Comparison of ENCODE assay signal across 14 cellular contexts in genomic region chr15:77027111-77027696, GRCh38. TPM values are rescaled to one million over a fixed set of nuclear protein-coding genes. Genes with fewer than 3 reads are reported as not detected.
DNase-seq lines count a peak whose midpoint lies in the region; ATAC-seq and TF ChIP-seq lines count a peak whose summit lies in the region.
"Had no signal": no experiment of that assay in that cellular context is flagged by ENCODE, and none has a peak within 500 bp of the region (broad histone marks: within the 10 kb centered on the region; RNA-seq: fewer than 3 reads in every experiment).

No MANE protein-coding gene starts in this region.

- no peaks in the 10 kb centered on the region for H3K9me3 Mint-ChIP-seq in activated T-cell treated with anti-CD3 and anti-CD28 coated beads, Interleukin-2, amount 50 U/mL, for 72 hours
- H3K9me3 Mint-ChIP-seq in MCF 10A (ENCODE audit: unreplicated experiment) = no peaks in the 10 kb centered on the region

- POLR2A ChIA-PET in MCF 10A (lab: Yijun Ruan, JAX) = no interaction called here

- TF ChIP-seq EP300 in suprapubic skin (IDR thresholded peaks at IDR 0.05) = no peak

- no peak overlapping the region for H2AFZ ChIP-seq in Karpas-422 (ENCODE audit: low read length)

- no peak overlapping the region for H3K9ac ChIP-seq in Karpas-422 (ENCODE audit: low read length)

- no peak overlapping the region for H3K4me2 ChIP-seq in Karpas-422 (ENCODE audit: low read depth, low read length, poor library complexity, severe bottlenecking)

- no peak for TF ChIP-seq POLR2A in heart left ventricle (IDR thresholded peaks at IDR 0.05)
- TF ChIP-seq POLR2A in suprapubic skin (IDR thresholded peaks at IDR 0.05) = no peak

- H3K4me1 Mint-ChIP-seq in activated T-cell treated with anti-CD3 and anti-CD28 coated beads, Interleukin-2, amount 50 U/mL, for 72 hours (ENCODE audit: low read depth) = peaks cover 22% of the 10 kb centered on the region
- peaks cover 3% of the 10 kb centered on the region for H3K4me1 Mint-ChIP-seq in MCF 10A (ENCODE audit: insufficient read depth, unreplicated experiment)

- intact Hi-C loops in heart left ventricle (cut with DNase I) (loop anchor here in 5 of 10 donors (10.0 kb wide), 1 partner anchor 518 kb away; no protein-coding TSS in a partner anchor), Right ventricle myocardium superior (cut with DNase I) (no loop called here), left lung (cut with DNase I) (no loop called here), MCF 10A (cut with micrococcal nuclease) (loop anchor here (10.0 kb wide), 1 partner anchor 122 kb away; the partner anchor contains the start of gene SCAPER)

- peaks cover 9 to 15% of the 10 kb centered on the region in 2 donors for H3K36me3 Mint-ChIP-seq in activated T-cell treated with anti-CD3 and anti-CD28 coated beads, Interleukin-2, amount 50 U/mL, for 72 hours (ENCODE audit: insufficient read depth in 2 of 2)
- no peaks in the 10 kb centered on the region for H3K36me3 Mint-ChIP-seq in MCF 10A (ENCODE audit: insufficient read depth, unreplicated experiment)

- no peaks in the 10 kb centered on the region for H3K79me2 ChIP-seq in Karpas-422 (ENCODE audit: low read length)

- no peak overlapping the region for H3K27ac ChIP-seq in heart left ventricle
- H3K27ac ChIP-seq in left lung = no peak overlapping the region
- no peak overlapping the region for H3K27ac ChIP-seq in suprapubic skin
- no peak overlapping the region for H3K27ac ChIP-seq in Karpas-422 (ENCODE audit: low read length)

- H3K4me3 Mint-ChIP-seq in activated T-cell treated with anti-CD3 and anti-CD28 coated beads, Interleukin-2, amount 50 U/mL, for 72 hours = no peak overlapping the region
- no peak overlapping the region for H3K4me3 Mint-ChIP-seq in MCF 10A (ENCODE audit: unreplicated experiment)
- H3K4me3 Mint-ChIP-seq: B cell had no signal

- H3K27me3 ChIP-seq in heart left ventricle = peaks cover 0 to 7% (median 0%) of the 10 kb centered on the region in 9 donors
- H3K27me3 ChIP-seq in left lung = peaks cover 0 to 7% of the 10 kb centered on the region in 2 donors
- H3K27me3 ChIP-seq in suprapubic skin = no peaks in the 10 kb centered on the region
- no peaks in the 10 kb centered on the region for H3K27me3 ChIP-seq in Karpas-422 (ENCODE audit: low read length)
- H3K27me3 ChIP-seq: MG63 had no signal

- ATAC-seq in heart left ventricle = no peak
- no peak for ATAC-seq in Right ventricle myocardium superior (ENCODE audit: poor library complexity)
- no peak for ATAC-seq in activated T-cell treated with anti-CD3 and anti-CD28 coated beads, Interleukin-2, amount 50 U/mL, for 72 hours (replicated peaks in 1 of 2)
- ATAC-seq in left lung = no peak

- H3K4me1 ChIP-seq in heart left ventricle = peaks cover 0 to 20% (median 8%) of the 10 kb centered on the region in 12 donors
- H3K4me1 ChIP-seq in left lung = peaks cover 0 to 12% of the 10 kb centered on the region in 2 donors
- peaks cover 11% of the 10 kb centered on the region for H3K4me1 ChIP-seq in suprapubic skin
- H3K4me1 ChIP-seq in Karpas-422 (ENCODE audit: low read length) = peaks cover 30% of the 10 kb centered on the region

- H3K4me3 ChIP-seq in heart left ventricle (no peak overlapping the region), left lung (no peak overlapping the region), suprapubic skin (no peak overlapping the region), Karpas-422 (ENCODE audit: low read length) (no peak overlapping the region)
- H3K4me3 ChIP-seq: MG63 had no signal

- 82 to 90% (median 86%) methylated on average over 11 to 12 of the region's 12 CpGs for WGBS in heart left ventricle, 4 donors
- WGBS in suprapubic skin = 82% methylated on average over 11 of the region's 12 CpGs

- H3K9me3 ChIP-seq in heart left ventricle = no peaks in the 10 kb centered on the region
- no peaks in the 10 kb centered on the region for H3K9me3 ChIP-seq in left lung
- H3K9me3 ChIP-seq in suprapubic skin = no peaks in the 10 kb centered on the region
- no peaks in the 10 kb centered on the region for H3K9me3 ChIP-seq in Karpas-422 (ENCODE audit: low read length)
- H3K9me3 ChIP-seq: MG63 had no signal

- CTCF ChIA-PET in MCF 10A (lab: Yijun Ruan, JAX) = no interaction called here

- no peaks in the 10 kb centered on the region for H3K9me2 ChIP-seq in Karpas-422 (replicated peaks; ENCODE audit: insufficient read depth, low read length)

- H3K36me3 ChIP-seq in heart left ventricle = peaks cover 0 to 40% (median 0%) of the 10 kb centered on the region in 9 donors
- peaks cover 0 to 77% of the 10 kb centered on the region in 2 donors for H3K36me3 ChIP-seq in left lung
- no peaks in the 10 kb centered on the region for H3K36me3 ChIP-seq in suprapubic skin
- no peaks in the 10 kb centered on the region for H3K36me3 ChIP-seq in Karpas-422 (ENCODE audit: insufficient read depth, low read length)
- H3K36me3 ChIP-seq: MG63 had no signal

- H4K20me1 ChIP-seq in Karpas-422 (ENCODE audit: insufficient read depth, low read depth, low read length) = no peaks in the 10 kb centered on the region

- TF ChIP-seq CTCF in heart left ventricle (IDR thresholded peaks at IDR 0.05) (no peak), left lung (IDR thresholded peaks at IDR 0.05) (no peak), suprapubic skin (IDR thresholded peaks at IDR 0.05) (no peak), MCF 10A (IDR thresholded peaks at IDR 0.05; ENCODE audit: unreplicated experiment) (no peak)

- H3K27me3 Mint-ChIP-seq in activated T-cell treated with anti-CD3 and anti-CD28 coated beads, Interleukin-2, amount 50 U/mL, for 72 hours (ENCODE audit: low read depth) = no peaks in the 10 kb centered on the region
- no peaks in the 10 kb centered on the region for H3K27me3 Mint-ChIP-seq in MCF 10A (ENCODE audit: insufficient read depth, unreplicated experiment)
- H3K27me3 Mint-ChIP-seq: B cell had no signal

- peak overlapping the region; percentile 5 for H3K27ac Mint-ChIP-seq in activated T-cell treated with anti-CD3 and anti-CD28 coated beads, Interleukin-2, amount 50 U/mL, for 72 hours
- no peak overlapping the region for H3K27ac Mint-ChIP-seq in MCF 10A (ENCODE audit: low read depth, unreplicated experiment)

- no TSS peak for BruUV-seq in MCF 10A (replicated peaks; lab: Mats Ljungman, UMichigan)

- DNase-seq in heart left ventricle (peak in 3 of 5 donors; percentile 14 to 52 (median 15)), Right ventricle myocardium superior (no peak), left lung (peak; percentile 19 to 42), suprapubic skin (ENCODE audit: low spot score in 2 of 2) (peak; percentile 26 to 50), MCF 10A (ENCODE audit: unreplicated experiment) (no peak), globus pallidus (ENCODE audit: low spot score) (no peak), Karpas-422 (no peak)
- no peak for DNase-seq in activated T-cell treated with anti-CD3 and anti-CD28 coated beads, Interleukin-2, amount 50 U/mL, for 72 hours
- DNase-seq: anterior cingulate cortex; MG63; NCI-H2171; stimulated activated naive CD4-positive, alpha-beta T cell had no signal

RNA-seq across cellular contexts. Expression of gene PSTPIP1, which starts 32.3 kb away (rescaled TPM):
- total RNA-seq in heart left ventricle = 10 to 100 TPM in 2 of 9 donors, 1 to 10 TPM in 7; 1.3 to 17.2 (median 2.9) TPM
- 1 to 10 TPM; 2.9 to 3.2 TPM for polyA plus RNA-seq in heart left ventricle
- total RNA-seq in Right ventricle myocardium superior = 5.0 TPM
- total RNA-seq in activated T-cell treated with anti-CD3 and anti-CD28 coated beads, Interleukin-2, amount 50 U/mL, for 72 hours = 100 to 1,000 TPM; 141 to 152 TPM
- 10 to 100 TPM in 1 of 2 donors, 1 to 10 TPM in 1; 9.1 to 52.9 TPM for total RNA-seq in left lung
- total RNA-seq in suprapubic skin = 1 to 10 TPM; 1.9 to 5.9 (median 2.6) TPM
- 1.2 TPM in 2 replicates for total RNA-seq in MCF 10A (2022)
- total RNA-seq in Karpas-422 (2014; rRNA removed; shearing (Covaris generic); ENCODE audit: low replicate concordance) = 13.1 and 40.4 TPM in 2 replicates
- total RNA-seq: osteoblast had no signal

RNA-seq across cellular contexts. Expression of gene TSPAN3, which starts 43.7 kb away (rescaled TPM):
- 100 to 1,000 TPM in 8 of 9 donors, 10 to 100 TPM in 1; 90.4 to 218 (median 133) TPM for total RNA-seq in heart left ventricle
- 100 to 1,000 TPM in 1 of 2 donors, 10 to 100 TPM in 1; 58.1 to 247 TPM for polyA plus RNA-seq in heart left ventricle
- 85.2 TPM for total RNA-seq in Right ventricle myocardium superior
- total RNA-seq in activated T-cell treated with anti-CD3 and anti-CD28 coated beads, Interleukin-2, amount 50 U/mL, for 72 hours = 10 to 100 TPM; 30.4 to 36.4 TPM
- total RNA-seq in left lung = 100 to 1,000 TPM; 385 to 645 TPM
- total RNA-seq in suprapubic skin = 100 to 1,000 TPM in 2 of 4 donors, 10 to 100 TPM in 2; 34.0 to 115 (median 93.0) TPM
- 96.6 and 96.8 TPM in 2 replicates for total RNA-seq in MCF 10A (2022)
- total RNA-seq in Karpas-422 (2014; rRNA removed; shearing (Covaris generic); ENCODE audit: low replicate concordance) = 163 and 205 TPM in 2 replicates

Comparison
In these comparisons a context has a peak if more than half of its experiments do, and no peak if none do; other contexts are left out.
1. DNase-seq: peak in heart left ventricle (3 of 5), left lung (2 of 2) and suprapubic skin (2 of 2); none in Right ventricle myocardium superior (single experiment), activated T-cell treated with anti-CD3 and anti-CD28 coated beads, Interleukin-2, amount 50 U/mL, for 72 hours (0 of 2), MCF 10A (single experiment), globus pallidus (single experiment) and Karpas-422 (single experiment).